1 cellular context compared by ENCODE assay signal in genomic region chr7:134478707-134479106, GRCh38.
TF ChIP-seq lines count a peak whose summit lies in the region.

No MANE protein-coding gene starts in this region.

TF ChIP-seq in HepG2, 621 proteins besides CTCF, POLR2A, EP300 and RAD21:
- TF ChIP-seq ZMYM3 (CRISPR knock-in tag; IDR thresholded peaks at IDR 0.05) = no peak
- 0 out of 2 replicates have a peak, but pooled peaks have one; percentile 49 for TF ChIP-seq ZNF3 (CRISPR knock-in tag; IDR thresholded peaks at IDR 0.05)
